ENCODE assay signal across 8 cellular contexts in genomic region chr1:203628997-203629508, GRCh38. TPM values are rescaled to one million over a fixed set of nuclear protein-coding genes. Genes with fewer than 3 reads are reported as not detected.
DNase-seq lines count a peak whose midpoint lies in the region; ATAC-seq and TF ChIP-seq lines count a peak whose summit lies in the region.

No MANE protein-coding gene starts in this region.

- peak overlapping the region; percentile 72 to 81 for H3K4me3 ChIP-seq in ascending aorta
- peak overlapping the region in 2 of 3 donors; percentile 14 to 61 for H3K4me3 ChIP-seq in liver (ENCODE audit: low read depth in 1 of 3, low read length in 3 of 3)
- peak overlapping the region; percentile 3 to 80 (median 54) for H3K4me3 ChIP-seq in thyroid gland (replicated peaks in 1 of 3)

- TF ChIP-seq POLR2A in thyroid gland (IDR thresholded peaks at IDR 0.05), result no peak

- no peak for TF ChIP-seq RAD21 in liver (IDR thresholded peaks at IDR 0.05)

- ATAC-seq in Right ventricle myocardium superior (ENCODE audit: poor library complexity), result peak; percentile 0

- DNase-seq in Right ventricle myocardium superior (no peak), cardiac septum (ENCODE audit: low spot score) (no peak), ascending aorta (ENCODE audit: low spot score in 2 of 2) (no peak), thyroid gland (no peak), HT-29 (ENCODE audit: low spot score) (no peak), GM03348 (ENCODE audit: low spot score) (no peak), NCI-H1105 treated with DMSO at 0.1 percent for 48 hours (lab: John Stamatoyannopoulos, UW) (no peak)

- H3K9me3 ChIP-seq in ascending aorta (no peaks in the 10 kb centered on the region), liver (ENCODE audit: control insufficient read depth in 4 of 4, low read length in 3 of 4) (no peaks in the 10 kb centered on the region), thyroid gland (no peaks in the 10 kb centered on the region)

- 34% methylated on average over 24 of the region's 24 CpGs for WGBS in liver
- WGBS in thyroid gland, 2 donors, result 6 to 10% methylated on average over 8 to 13 of the region's 24 CpGs

- TF ChIP-seq CTCF in ascending aorta (IDR thresholded peaks at IDR 0.05) (no peak), liver (IDR thresholded peaks at IDR 0.05; ENCODE audit: low read depth, low read length, missing input control) (no peak), thyroid gland (IDR thresholded peaks at IDR 0.05) (no peak)

- intact Hi-C loops in Right ventricle myocardium superior (cut with DNase I) (loop anchor here (5.0 kb wide), 1 partner anchor 122 kb away; no protein-coding TSS in a partner anchor), cardiac septum (cut with DNase I) (loop anchor here (1.0 to 5.0 kb wide), 4 partner anchors 14 to 168 kb away; partner anchors contain the start of genes ZBED6 and ZC3H11A), ascending aorta (cut with DNase I) (loop anchor here (1.0 to 5.0 kb wide), 3 partner anchors 16 to 168 kb away; partner anchors contain the start of genes ZBED6 and ZC3H11A), thyroid gland (cut with DNase I) (loop anchor here (5.0 to 10.0 kb wide), 2 partner anchors 63 to 124 kb away; no protein-coding TSS in a partner anchor)

- no peak overlapping the region for H3K9ac ChIP-seq in liver (ENCODE audit: low read depth in 1 of 2, low read length in 2 of 2)

- H3K36me3 ChIP-seq in ascending aorta (peaks cover 0 to 5% of the 10 kb centered on the region in 2 donors), liver (ENCODE audit: control insufficient read depth in 4 of 4, insufficient read depth in 3 of 4, low read depth in 1 of 4, low read length in 3 of 4) (no peaks in the 10 kb centered on the region), thyroid gland (no peaks in the 10 kb centered on the region)

- no peaks in the 10 kb centered on the region for H3K27me3 ChIP-seq in ascending aorta
- H3K27me3 ChIP-seq in liver (ENCODE audit: control insufficient read depth in 4 of 4, insufficient read depth in 4 of 4, low read length in 3 of 4), result no peaks in the 10 kb centered on the region
- H3K27me3 ChIP-seq in thyroid gland, result no peaks in the 10 kb centered on the region

- H3K27ac ChIP-seq in ascending aorta (peak overlapping the region; percentile 87 to 90), liver (ENCODE audit: low read depth in 1 of 2, low read length in 2 of 2) (peak overlapping the region; percentile 20 to 43), thyroid gland (peak overlapping the region; percentile 63 to 87 (median 82))

- peaks cover 4 to 32% of the 10 kb centered on the region in 2 donors for H3K4me1 ChIP-seq in ascending aorta
- H3K4me1 ChIP-seq in liver (ENCODE audit: control insufficient read depth in 4 of 4, insufficient read depth in 4 of 4, low read length in 3 of 4), result peaks cover 0 to 45% (median 18%) of the 10 kb centered on the region in 4 donors
- peaks cover 30 to 39% of the 10 kb centered on the region in 2 donors for H3K4me1 ChIP-seq in thyroid gland

TF ChIP-seq in liver, 16 proteins besides CTCF, POLR2A, EP300 and RAD21:
- TF ChIP-seq SP1 (IDR thresholded peaks at IDR 0.05), result no peak
- TF ChIP-seq TAF1 (conservative IDR thresholded peaks at IDR 0.05), result no peak
- TF ChIP-seq FOXA2 (IDR thresholded peaks at IDR 0.05), result no peak
- TF ChIP-seq NR2F2 (IDR thresholded peaks at IDR 0.05), result no peak
- no peak for TF ChIP-seq ZBTB33 (IDR thresholded peaks at IDR 0.05)
- no peak for TF ChIP-seq EGR1 (IDR thresholded peaks at IDR 0.05; ENCODE audit: low read depth in 2 of 2)
- TF ChIP-seq FOXA1 (IDR thresholded peaks at IDR 0.05), result no peak
- TF ChIP-seq JUND (IDR thresholded peaks at IDR 0.05), result no peak
- no peak for TF ChIP-seq REST (IDR thresholded peaks at IDR 0.05)
- no peak for TF ChIP-seq YY1 (IDR thresholded peaks at IDR 0.05)
- TF ChIP-seq ATF3 (IDR thresholded peaks at IDR 0.05), result no peak
- TF ChIP-seq HNF4G (IDR thresholded peaks at IDR 0.05), result no peak
- TF ChIP-seq HNF4A (conservative IDR thresholded peaks at IDR 0.05), result no peak
- no peak for TF ChIP-seq GABPA (IDR thresholded peaks at IDR 0.05 in 1 of 2, conservative IDR thresholded peaks at IDR 0.05 in 1 of 2)
- TF ChIP-seq MAX (IDR thresholded peaks at IDR 0.05), result no peak
- no peak for TF ChIP-seq RXRA (IDR thresholded peaks at IDR 0.05)

RNA-seq across cellular contexts. Expression of gene ATP2B4, which starts 2.4 kb away (rescaled TPM):
- total RNA-seq in Right ventricle myocardium superior, result 62.9 TPM
- total RNA-seq in cardiac septum, result 227 TPM
- 97.1 TPM for total RNA-seq in ascending aorta
- total RNA-seq in liver, result 10 to 100 TPM; 38.6 to 43.6 TPM
- 10 to 100 TPM in 1 of 2 donors, 1 to 10 TPM in 1; 9.6 to 30.6 TPM for polyA plus RNA-seq in liver
- 10 to 100 TPM; 41.3 to 46.1 (median 42.7) TPM for total RNA-seq in thyroid gland
- total RNA-seq in HT-29 (2014; rRNA removed; shearing (Covaris generic)), result 5.5 TPM in 2 replicates

Comparison
In these comparisons a context has a peak if more than half of its experiments do, and no peak if none do; other contexts are left out.
1. H3K27ac ChIP-seq: peak in every context shown above with its lines; median percentile 88 in ascending aorta; 82 in thyroid gland; 32 in liver.